Comparison of ENCODE assay signal across 23 cellular contexts in genomic region chr7:116641551-116642153, GRCh38. TPM values are rescaled to one million over a fixed set of nuclear protein-coding genes. Genes with fewer than 3 reads are reported as not detected.
"Had no signal": no experiment of that assay in that cellular context is flagged by ENCODE, and none has a peak within 500 bp of the region (broad histone marks: within the 10 kb centered on the region; RNA-seq: fewer than 3 reads in every experiment).

No MANE protein-coding gene starts in this region.

- H3K9me3 ChIP-seq: gastrocnemius medialis, heart left ventricle, left lung, prostate gland, right atrium auricular region, sigmoid colon, testis, tibial artery had no signal

- H3K79me2 ChIP-seq: hepatocyte had no signal

- H3K27me3 ChIP-seq: gastrocnemius medialis, heart left ventricle, hepatocyte, left lung, neural progenitor cell, right atrium auricular region, sigmoid colon, spleen, testis, tibial artery had no signal

- DNase-seq: dermis blood vessel endothelial cell; effector memory CD4-positive, alpha-beta T cell; erythroblast; gastrocnemius medialis; heart left ventricle; left cardiac atrium; left lung; mesendoderm; midbrain; naive thymus-derived CD4-positive, alpha-beta T cell; sigmoid colon; spleen; stimulated activated CD4-positive, alpha-beta T cell treated with anti-CD3 and anti-CD28 coated beads, Interleukin-4, amount 100 ng/mL, for 4 hours; stimulated activated naive CD8-positive, alpha-beta T cell treated with anti-CD3 and anti-CD28 coated beads, Interleukin-15, Interleukin-2, amounts not matched to agents 100 U/mL and 50 U/mL, for 24 hours; substantia nigra; testis; tibial artery had no signal

- H3K9ac ChIP-seq: neural progenitor cell had no signal

- H3K4me2 ChIP-seq: hepatocyte, neural progenitor cell had no signal

- ATAC-seq: gastrocnemius medialis; heart left ventricle; left cardiac atrium; left lung; naive thymus-derived CD4-positive, alpha-beta T cell; stimulated activated memory B cell treated with anti-CD40 and anti-IgM and Interleukin-4, amounts not matched to agents 10 μg/mL and 1 μg/mL and 100 μg/mL, for 72 hours; stimulated activated naive CD8-positive, alpha-beta T cell treated with anti-CD3 and anti-CD28 coated beads, Interleukin-15, Interleukin-2, amounts not matched to agents 100 U/mL and 50 U/mL, for 24 hours had no signal

- H3K4me3 ChIP-seq: coronary artery, gastrocnemius medialis, heart left ventricle, hepatocyte, left lung, neural progenitor cell, prostate gland, right atrium auricular region, sigmoid colon, spleen, testis, tibial artery had no signal

- H2AFZ ChIP-seq: hepatocyte, neural progenitor cell had no signal

- H3K4me1 ChIP-seq: heart left ventricle, left lung, neural progenitor cell, prostate gland, right atrium auricular region, spleen, testis, tibial artery had no signal

- H3K36me3 ChIP-seq: gastrocnemius medialis, heart left ventricle, left lung, neural progenitor cell, prostate gland, right atrium auricular region, sigmoid colon, spleen, tibial artery had no signal

- H3K27ac ChIP-seq: coronary artery, gastrocnemius medialis, heart left ventricle, hepatocyte, left lung, neural progenitor cell, prostate gland, right atrium auricular region, sigmoid colon, spleen, testis, tibial artery had no signal

RNA-seq across cellular contexts. Expression of gene MET, which starts 30.3 kb away (rescaled TPM):
- polyA plus RNA-seq: naive thymus-derived CD4-positive, alpha-beta T cell had no signal
